27 cellular contexts compared by ENCODE assay signal in the genomic region with DNA sequence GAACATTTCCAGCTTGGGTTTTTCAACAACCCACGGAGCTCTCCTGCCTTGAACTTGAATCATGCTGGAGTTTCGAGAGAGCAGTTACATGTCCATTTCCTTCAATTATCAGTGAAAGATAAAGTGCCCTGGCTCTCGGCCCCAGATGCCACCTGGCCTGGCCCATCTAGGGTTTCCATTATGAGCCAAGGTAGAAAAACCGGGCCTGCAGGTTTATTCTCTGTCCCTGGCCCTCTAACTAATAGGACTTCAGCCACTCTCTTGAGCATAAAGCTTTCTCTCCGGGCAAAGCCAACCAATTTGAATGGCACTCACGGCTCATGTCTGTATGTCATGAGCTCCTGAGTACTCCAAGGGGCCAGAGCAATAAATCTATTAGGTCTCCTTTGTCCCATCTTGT.
DNase-seq lines count a peak whose midpoint lies in the region; ATAC-seq, FAIRE-seq and TF ChIP-seq lines count a peak whose summit lies in the region.
"Had no signal": no experiment of that assay in that cellular context is flagged by ENCODE, and none has a peak within 500 bp of the region (broad histone marks: within the 10 kb centered on the region; RNA-seq: fewer than 3 reads in every experiment).

No MANE protein-coding gene starts in this region.

- H3K27me3 ChIP-seq in breast epithelium, result no peaks in the 10 kb centered on the region
- no peaks in the 10 kb centered on the region for H3K27me3 ChIP-seq in PC-3 (ENCODE audit: low read length)
- H3K27me3 ChIP-seq: ascending aorta, upper lobe of right lung had no signal

- no peaks in the 10 kb centered on the region for H3F3A ChIP-seq in PC-3 (ENCODE audit: low read length, unreplicated experiment)

- no peak for TF ChIP-seq POLR2A in breast epithelium (IDR thresholded peaks at IDR 0.05)

- H3K9me3 ChIP-seq in breast epithelium, result no peaks in the 10 kb centered on the region
- H3K9me3 ChIP-seq in PC-3 (ENCODE audit: low read length), result no peaks in the 10 kb centered on the region
- H3K9me3 ChIP-seq: ascending aorta, left lung, upper lobe of right lung had no signal

- H3K9me3 Mint-ChIP-seq in MCF 10A (ENCODE audit: unreplicated experiment), result no peaks in the 10 kb centered on the region
- H3K9me3 Mint-ChIP-seq in effector memory CD8-positive, alpha-beta T cell, result peaks cover under 1 to 3% of the 10 kb centered on the region in 2 donors
- H3K9me3 Mint-ChIP-seq: activated CD4-positive, alpha-beta memory T cell treated with anti-CD3 and anti-CD28 coated beads for 36 hours had no signal

- no peaks in the 10 kb centered on the region for H3K36me3 Mint-ChIP-seq in MCF 10A (ENCODE audit: insufficient read depth, unreplicated experiment)
- peaks cover 3% of the 10 kb centered on the region for H3K36me3 Mint-ChIP-seq in effector memory CD8-positive, alpha-beta T cell (ENCODE audit: insufficient read depth)
- H3K36me3 Mint-ChIP-seq: activated CD4-positive, alpha-beta memory T cell treated with anti-CD3 and anti-CD28 coated beads for 36 hours; activated naive CD8-positive, alpha-beta T cell had no signal

- CTCF ChIA-PET in MCF 10A (lab: Yijun Ruan, JAX) (interaction anchor here (0.6 to 1.0 kb wide), 4 partner anchors 18 to 1139 kb away, joined by 3 to 4 read pairs (median 4); no protein-coding TSS in a partner anchor), PC-3 (lab: Charles Lee) (interaction anchor here (0.7 kb wide), 1 partner anchor 902 kb away, joined by 3 read pairs; no protein-coding TSS in a partner anchor)

- no peaks in the 10 kb centered on the region for H3K79me2 ChIP-seq in PC-3 (ENCODE audit: low read length)

- DNase-seq in breast epithelium (ENCODE audit: low spot score in 2 of 2) (no peak), MCF 10A (ENCODE audit: unreplicated experiment) (no peak), NCI-H2029 treated with DMSO at 0.1 percent for 48 hours (lab: John Stamatoyannopoulos, UW) (peak; percentile 99), PC-3 (peak; percentile 47), nucleus accumbens (lab: John Stamatoyannopoulos, UW) (no peak), OCI-M1 (lab: John Stamatoyannopoulos, UW) (no peak), D721Med (ENCODE audit: insufficient read length, low spot score) (no peak)
- DNase-seq in effector memory CD8-positive, alpha-beta T cell, result no peak
- DNase-seq: activated B cell treated with CpG ODN at 0.5 μM for 24 hours; activated CD4-positive, alpha-beta memory T cell treated with anti-CD3 and anti-CD28 coated beads for 36 hours; activated CD8-positive, alpha-beta memory T cell treated with anti-CD3 and anti-CD28 coated beads, Interleukin-2, amount 50 U/mL, for 48 hours; COR-L47; EL; hippocampal formation; left lung; naive B cell; NCI-H524; stimulated activated CD4-positive, alpha-beta T cell treated with anti-CD3 and anti-CD28 coated beads, Interleukin-1b, Interleukin-23, amount 100 ng/mL, for 48 hours; T1000; upper lobe of right lung had no signal

- TF ChIP-seq CTCF in breast epithelium (IDR thresholded peaks at IDR 0.05), result no peak
- no peak for TF ChIP-seq CTCF in MCF 10A (IDR thresholded peaks at IDR 0.05; ENCODE audit: unreplicated experiment)
- TF ChIP-seq CTCF in PC-3 (conservative IDR thresholded peaks at IDR 0.05; ENCODE audit: low read depth, low read length), result no peak
- no peak for TF ChIP-seq CTCF in D721Med (IDR thresholded peaks at IDR 0.05; ENCODE audit: insufficient read depth, missing control alignments)

- no peaks in the 10 kb centered on the region for H3K9me2 ChIP-seq in PC-3 (replicated peaks; ENCODE audit: low read length)

- BruUV-seq in MCF 10A (replicated peaks; lab: Mats Ljungman, UMichigan) (no TSS peak), PC-3 (replicated peaks; lab: Mats Ljungman, UMichigan) (no TSS peak)

- no peaks in the 10 kb centered on the region for H3K36me3 ChIP-seq in breast epithelium
- H3K36me3 ChIP-seq in PC-3 (ENCODE audit: low read depth, low read length), result no peaks in the 10 kb centered on the region
- H3K36me3 ChIP-seq: ascending aorta, gastroesophageal sphincter, left lung, upper lobe of right lung had no signal

- ATAC-seq in PC-3, result no peak
- no peak for ATAC-seq in effector memory CD8-positive, alpha-beta T cell (replicated peaks)
- ATAC-seq: gastroesophageal sphincter, HCT116, left lung, upper lobe of right lung had no signal

- H3K9ac ChIP-seq in PC-3 (ENCODE audit: low read length), result no peak overlapping the region

- no peak overlapping the region for H3K4me3 ChIP-seq in breast epithelium
- H3K4me3 ChIP-seq in PC-3 (ENCODE audit: low read length), result no peak overlapping the region
- H3K4me3 ChIP-seq: ascending aorta, gastroesophageal sphincter, left lung, skin epidermis, upper lobe of right lung had no signal

- intact Hi-C loops in breast epithelium (cut with DNase I; ENCODE audit: low total_unique reads) (no loop called here), MCF 10A (cut with micrococcal nuclease) (no loop called here), PC-3 (cut with micrococcal nuclease) (no loop called here)

- POLR2A ChIA-PET in MCF 10A (lab: Yijun Ruan, JAX) (no interaction called here), PC-3 (lab: Charles Lee; ENCODE audit: unreplicated experiment) (no interaction called here)

- H2AFZ ChIP-seq in PC-3 (ENCODE audit: low read length), result no peak overlapping the region

- no peaks in the 10 kb centered on the region for H4K20me1 ChIP-seq in PC-3 (ENCODE audit: low read length)

- H3K4me3 Mint-ChIP-seq in MCF 10A (ENCODE audit: unreplicated experiment), result no peak overlapping the region
- H3K4me3 Mint-ChIP-seq in effector memory CD8-positive, alpha-beta T cell, result no peak overlapping the region
- H3K4me3 Mint-ChIP-seq: activated B cell treated with CpG ODN at 0.5 μM for 24 hours; activated CD4-positive, alpha-beta memory T cell treated with anti-CD3 and anti-CD28 coated beads for 36 hours; activated naive CD8-positive, alpha-beta T cell; naive B cell had no signal

- H3K4me2 ChIP-seq in PC-3 (ENCODE audit: low read length), result no peak overlapping the region

- H3K4me1 Mint-ChIP-seq in MCF 10A (ENCODE audit: insufficient read depth, unreplicated experiment), result peaks cover 6% of the 10 kb centered on the region
- no peaks in the 10 kb centered on the region for H3K4me1 Mint-ChIP-seq in effector memory CD8-positive, alpha-beta T cell (ENCODE audit: low read depth in 2 of 2)
- H3K4me1 Mint-ChIP-seq: activated B cell treated with CpG ODN at 0.5 μM for 24 hours, naive B cell had no signal

- FAIRE-seq in D721Med (lab: Jason Lieb, UNC), result no peak
- FAIRE-seq: endometrium had no signal

- H3K27me3 Mint-ChIP-seq in MCF 10A (ENCODE audit: insufficient read depth, unreplicated experiment), result peaks cover 32% of the 10 kb centered on the region
- H3K27me3 Mint-ChIP-seq in effector memory CD8-positive, alpha-beta T cell, result peaks cover 36 to 42% of the 10 kb centered on the region in 2 donors

- H3K4me1 ChIP-seq in breast epithelium, result no peaks in the 10 kb centered on the region
- peaks cover 13% of the 10 kb centered on the region for H3K4me1 ChIP-seq in PC-3 (ENCODE audit: insufficient read depth, low read length)
- H3K4me1 ChIP-seq: ascending aorta, gastroesophageal sphincter, left lung, upper lobe of right lung had no signal

- no peak overlapping the region for H3K27ac Mint-ChIP-seq in MCF 10A (ENCODE audit: low read depth, unreplicated experiment)
- no peak overlapping the region for H3K27ac Mint-ChIP-seq in effector memory CD8-positive, alpha-beta T cell
- H3K27ac Mint-ChIP-seq: activated B cell treated with CpG ODN at 0.5 μM for 24 hours; activated CD4-positive, alpha-beta memory T cell treated with anti-CD3 and anti-CD28 coated beads for 36 hours; activated naive CD8-positive, alpha-beta T cell; naive B cell had no signal

- H3K27ac ChIP-seq in breast epithelium (peak overlapping the region; percentile 37 to 38), PC-3 (ENCODE audit: low read length) (no peak overlapping the region)
- H3K27ac ChIP-seq: ascending aorta, gastroesophageal sphincter, HL-60, left lung, skin epidermis, upper lobe of right lung had no signal

Comparison
In these comparisons a context has a peak if more than half of its experiments do, and no peak if none do; other contexts are left out.
1. DNase-seq: peak in NCI-H2029 treated with DMSO at 0.1 percent for 48 hours (single experiment) and PC-3 (single experiment); none in breast epithelium (0 of 2), MCF 10A (single experiment), nucleus accumbens (0 of 56), OCI-M1 (single experiment), effector memory CD8-positive, alpha-beta T cell (0 of 3) and D721Med (single experiment).